1 cellular context compared by ENCODE assay signal in the genomic region with DNA sequence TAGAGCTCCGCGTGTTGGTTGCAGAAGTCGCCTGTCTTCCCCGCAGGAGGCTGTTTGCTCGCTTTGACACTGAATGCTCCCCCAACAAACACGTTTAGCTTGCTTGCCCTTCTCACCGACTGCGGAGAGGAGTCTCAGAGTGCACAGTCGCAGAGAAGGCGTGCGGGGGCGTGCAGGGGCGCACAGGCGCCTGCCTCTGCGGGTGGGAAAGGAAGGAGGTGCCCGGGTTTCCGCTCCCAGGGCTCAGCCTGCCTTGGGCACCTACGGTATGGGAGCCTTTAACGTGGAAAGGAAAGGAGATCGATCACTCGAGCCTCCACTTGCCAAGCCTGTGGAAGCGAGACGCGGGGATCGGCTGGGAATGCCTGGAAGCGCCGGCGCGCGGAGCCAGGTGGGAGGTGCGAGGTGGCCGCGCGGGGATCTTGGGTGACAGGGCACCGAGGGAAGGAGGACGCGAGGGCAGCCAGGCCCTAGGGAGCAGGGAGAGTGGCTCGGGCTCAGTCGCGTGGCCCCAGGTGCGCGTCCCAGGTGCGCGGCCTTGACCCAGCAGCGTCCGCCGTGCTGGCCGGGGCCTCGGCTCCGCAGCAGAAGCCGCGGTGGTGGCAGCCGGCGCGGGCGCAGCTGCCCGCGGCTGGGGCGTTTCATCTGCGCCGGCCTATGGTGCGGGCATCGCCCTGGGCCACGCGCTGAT.
TF ChIP-seq lines count a peak whose summit lies in the region.

Gene FAN1, plus strand, starts transcription at position 419 of the 691 bp plus-strand sequence. CDS start 749 bp downstream, outside the sequence.

TF ChIP-seq in HepG2, 621 proteins besides CTCF, POLR2A, EP300 and RAD21 (continued from another document and continues in another):
- TF ChIP-seq ZNF224 (CRISPR knock-in tag; IDR thresholded peaks at IDR 0.05), result 0 out of 2 replicates have a peak, but pooled peaks have one; percentile 24
- no peak for TF ChIP-seq CEBPG (CRISPR knock-in tag; IDR thresholded peaks at IDR 0.05)
- peak; percentile 62; the same call in 1 of the 2 replicates for TF ChIP-seq RARG (CRISPR knock-in tag; IDR thresholded peaks at IDR 0.05; ENCODE audit: low read depth)
- TF ChIP-seq MYNN (CRISPR knock-in tag; IDR thresholded peaks at IDR 0.05; ENCODE audit: low read depth), result peak; percentile 91
- TF ChIP-seq, protein P1, sequence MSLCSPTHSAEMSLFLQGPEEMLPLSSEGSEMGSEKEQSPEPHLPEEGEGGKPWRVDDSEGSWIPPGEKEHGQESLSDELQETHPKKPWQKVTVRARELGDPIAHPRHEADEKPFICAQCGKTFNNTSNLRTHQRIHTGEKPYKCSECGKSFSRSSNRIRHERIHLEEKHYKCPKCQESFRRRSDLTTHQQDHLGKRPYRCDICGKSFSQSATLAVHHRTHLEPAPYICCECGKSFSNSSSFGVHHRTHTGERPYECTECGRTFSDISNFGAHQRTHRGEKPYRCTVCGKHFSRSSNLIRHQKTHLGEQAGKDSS (CRISPR knock-in tag; IDR thresholded peaks at IDR 0.05; ENCODE audit: borderline replicate concordance, low read depth), result peak; percentile 93
- peak; percentile 86; the same call in 1 of the 2 replicates for TF ChIP-seq ZNF205 (CRISPR knock-in tag; IDR thresholded peaks at IDR 0.05)
- peak; percentile 91 for TF ChIP-seq GMEB1 (CRISPR knock-in tag; IDR thresholded peaks at IDR 0.05; ENCODE audit: borderline replicate concordance)
- TF ChIP-seq ZFX (CRISPR knock-in tag; IDR thresholded peaks at IDR 0.05; ENCODE audit: low read depth), result peak; percentile 97
- TF ChIP-seq SMARCC2 (IDR thresholded peaks at IDR 0.05), result no peak
- TF ChIP-seq ZNF577 (CRISPR knock-in tag; IDR thresholded peaks at IDR 0.05; ENCODE audit: borderline replicate concordance, low read depth), result 0 out of 2 replicates have a peak, but pooled peaks have one; percentile 61
- TF ChIP-seq NR3C1 (CRISPR knock-in tag; IDR thresholded peaks at IDR 0.05), result no peak
- TF ChIP-seq SP2 (CRISPR knock-in tag; IDR thresholded peaks at IDR 0.05), result peak; percentile 52; the same call in 1 of the 2 replicates
- no peak for TF ChIP-seq ZNF282 (IDR thresholded peaks at IDR 0.05; ENCODE audit: partially characterized antibody)
- TF ChIP-seq HOXD1 (CRISPR knock-in tag; IDR thresholded peaks at IDR 0.05), result peak; percentile 86
- TF ChIP-seq HES4 (CRISPR knock-in tag; IDR thresholded peaks at IDR 0.05; ENCODE audit: borderline replicate concordance), result peak; percentile 86
- peak; percentile 81 for TF ChIP-seq HNRNPLL (IDR thresholded peaks at IDR 0.05; ENCODE audit: low read depth, low read length, poor library complexity, severe bottlenecking)
- TF ChIP-seq PHF5A (CRISPR knock-in tag; IDR thresholded peaks at IDR 0.05; ENCODE audit: low read depth, unreplicated experiment), result peak; percentile 69
- TF ChIP-seq ZNF629 (CRISPR knock-in tag; conservative IDR thresholded peaks at IDR 0.05), result peak; percentile 35; the same call in 1 of the 2 replicates
- no peak for TF ChIP-seq ZNF652 (CRISPR knock-in tag; IDR thresholded peaks at IDR 0.05; ENCODE audit: borderline replicate concordance, low read depth)
- peak; percentile 95 for TF ChIP-seq TFDP2 (CRISPR knock-in tag; IDR thresholded peaks at IDR 0.05)
- TF ChIP-seq KDM4B (CRISPR knock-in tag; IDR thresholded peaks at IDR 0.05), result peak; percentile 65; the same call in 1 of the 2 replicates
- TF ChIP-seq, protein P2, sequence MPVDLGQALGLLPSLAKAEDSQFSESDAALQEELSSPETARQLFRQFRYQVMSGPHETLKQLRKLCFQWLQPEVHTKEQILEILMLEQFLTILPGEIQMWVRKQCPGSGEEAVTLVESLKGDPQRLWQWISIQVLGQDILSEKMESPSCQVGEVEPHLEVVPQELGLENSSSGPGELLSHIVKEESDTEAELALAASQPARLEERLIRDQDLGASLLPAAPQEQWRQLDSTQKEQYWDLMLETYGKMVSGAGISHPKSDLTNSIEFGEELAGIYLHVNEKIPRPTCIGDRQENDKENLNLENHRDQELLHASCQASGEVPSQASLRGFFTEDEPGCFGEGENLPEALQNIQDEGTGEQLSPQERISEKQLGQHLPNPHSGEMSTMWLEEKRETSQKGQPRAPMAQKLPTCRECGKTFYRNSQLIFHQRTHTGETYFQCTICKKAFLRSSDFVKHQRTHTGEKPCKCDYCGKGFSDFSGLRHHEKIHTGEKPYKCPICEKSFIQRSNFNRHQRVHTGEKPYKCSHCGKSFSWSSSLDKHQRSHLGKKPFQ (CRISPR knock-in tag; IDR thresholded peaks at IDR 0.05; ENCODE audit: insufficient replicate concordance), result peak; percentile 79
- peak; percentile 73; the same call in 1 of the 2 replicates for TF ChIP-seq DR1 (CRISPR knock-in tag; IDR thresholded peaks at IDR 0.05)
- TF ChIP-seq NR2F1 (CRISPR knock-in tag; IDR thresholded peaks at IDR 0.05), result peak; percentile 20 to 54; a peak in 2 of 4 replicates
- peak; percentile 81 for TF ChIP-seq ZNF263 (CRISPR knock-in tag; IDR thresholded peaks at IDR 0.05)
- TF ChIP-seq ZFP41 (CRISPR knock-in tag; IDR thresholded peaks at IDR 0.05; ENCODE audit: borderline replicate concordance), result peak; percentile 76; the same call in 1 of the 2 replicates
- TF ChIP-seq, protein P3, sequence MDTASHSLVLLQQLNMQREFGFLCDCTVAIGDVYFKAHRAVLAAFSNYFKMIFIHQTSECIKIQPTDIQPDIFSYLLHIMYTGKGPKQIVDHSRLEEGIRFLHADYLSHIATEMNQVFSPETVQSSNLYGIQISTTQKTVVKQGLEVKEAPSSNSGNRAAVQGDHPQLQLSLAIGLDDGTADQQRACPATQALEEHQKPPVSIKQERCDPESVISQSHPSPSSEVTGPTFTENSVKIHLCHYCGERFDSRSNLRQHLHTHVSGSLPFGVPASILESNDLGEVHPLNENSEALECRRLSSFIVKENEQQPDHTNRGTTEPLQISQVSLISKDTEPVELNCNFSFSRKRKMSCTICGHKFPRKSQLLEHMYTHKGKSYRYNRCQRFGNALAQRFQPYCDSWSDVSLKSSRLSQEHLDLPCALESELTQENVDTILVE (CRISPR knock-in tag; IDR thresholded peaks at IDR 0.05), result peak; percentile 88; the same call in 1 of the 2 replicates
- TF ChIP-seq PRDM4 (CRISPR knock-in tag; IDR thresholded peaks at IDR 0.05; ENCODE audit: borderline replicate concordance), result no peak
- TF ChIP-seq ZNF484 (CRISPR knock-in tag; IDR thresholded peaks at IDR 0.05; ENCODE audit: borderline replicate concordance, low read depth), result 0 out of 2 replicates have a peak, but pooled peaks have one; percentile 52
- TF ChIP-seq ZNF615 (CRISPR knock-in tag; IDR thresholded peaks at IDR 0.05; ENCODE audit: borderline replicate concordance), result no peak
- TF ChIP-seq GABPB1 (CRISPR knock-in tag; IDR thresholded peaks at IDR 0.05), result peak; percentile 89
- no peak for TF ChIP-seq CBX1 (IDR thresholded peaks at IDR 0.05; ENCODE audit: low read depth)
- peak; percentile 94 for TF ChIP-seq MYPOP (CRISPR knock-in tag; IDR thresholded peaks at IDR 0.05)
- TF ChIP-seq SIX1 (CRISPR knock-in tag; IDR thresholded peaks at IDR 0.05; ENCODE audit: borderline replicate concordance), result peak; percentile 9; the same call in 1 of the 2 replicates
- TF ChIP-seq ZNF724P (CRISPR knock-in tag; IDR thresholded peaks at IDR 0.05; ENCODE audit: borderline replicate concordance), result peak; percentile 98
- peak; percentile 74; the same call in 1 of the 2 replicates for TF ChIP-seq ZNF768 (CRISPR knock-in tag; IDR thresholded peaks at IDR 0.05)
- TF ChIP-seq MXD4 (CRISPR knock-in tag; IDR thresholded peaks at IDR 0.05), result peak; percentile 89
- peak; percentile 75; the same call in 1 of the 2 replicates for TF ChIP-seq NR2C2 (CRISPR knock-in tag; IDR thresholded peaks at IDR 0.05; ENCODE audit: borderline replicate concordance)
- peak; percentile 92; the same call in 1 of the 2 replicates for TF ChIP-seq CC2D1A (CRISPR knock-in tag; IDR thresholded peaks at IDR 0.05)
- TF ChIP-seq MIER2 (CRISPR knock-in tag; IDR thresholded peaks at IDR 0.05), result 0 out of 2 replicates have a peak, but pooled peaks have one; percentile 39
- peak; percentile 82; the same call in 1 of the 2 replicates for TF ChIP-seq ZNF552 (CRISPR knock-in tag; IDR thresholded peaks at IDR 0.05; ENCODE audit: borderline replicate concordance)
- TF ChIP-seq ZMAT3 (CRISPR knock-in tag; conservative IDR thresholded peaks at IDR 0.05), result peak; percentile 97
- 0 out of 2 replicates have a peak, but pooled peaks have one; percentile 28 for TF ChIP-seq ZBTB8A (CRISPR knock-in tag; IDR thresholded peaks at IDR 0.05; ENCODE audit: borderline replicate concordance, low read depth)
- TF ChIP-seq GABPA (IDR thresholded peaks at IDR 0.05; ENCODE audit: low read depth, low read length), result peak; percentile 45; the same call in 1 of the 2 replicates
- peak; percentile 81 for TF ChIP-seq GABPA (CRISPR knock-in tag; IDR thresholded peaks at IDR 0.05; ENCODE audit: low read depth)
- no peak for TF ChIP-seq PCBP2 (optimal IDR thresholded peaks at IDR 0.05; ENCODE audit: low read depth, low read length, poor library complexity, severe bottlenecking)
- peak; percentile 91 for TF ChIP-seq MXD3 (CRISPR knock-in tag; IDR thresholded peaks at IDR 0.05)
- no peak for TF ChIP-seq BRF2 (CRISPR knock-in tag; IDR thresholded peaks at IDR 0.05)
- peak; percentile 71; the same call in 1 of the 2 replicates for TF ChIP-seq SMAD1 (CRISPR knock-in tag; IDR thresholded peaks at IDR 0.05; ENCODE audit: borderline replicate concordance, low read depth)
- no peak for TF ChIP-seq ZNF296 (CRISPR knock-in tag; conservative IDR thresholded peaks at IDR 0.05)
- peak; percentile 97 for TF ChIP-seq KDM2A (CRISPR knock-in tag; IDR thresholded peaks at IDR 0.05; ENCODE audit: borderline replicate concordance, low read depth)
- TF ChIP-seq, protein P4, sequence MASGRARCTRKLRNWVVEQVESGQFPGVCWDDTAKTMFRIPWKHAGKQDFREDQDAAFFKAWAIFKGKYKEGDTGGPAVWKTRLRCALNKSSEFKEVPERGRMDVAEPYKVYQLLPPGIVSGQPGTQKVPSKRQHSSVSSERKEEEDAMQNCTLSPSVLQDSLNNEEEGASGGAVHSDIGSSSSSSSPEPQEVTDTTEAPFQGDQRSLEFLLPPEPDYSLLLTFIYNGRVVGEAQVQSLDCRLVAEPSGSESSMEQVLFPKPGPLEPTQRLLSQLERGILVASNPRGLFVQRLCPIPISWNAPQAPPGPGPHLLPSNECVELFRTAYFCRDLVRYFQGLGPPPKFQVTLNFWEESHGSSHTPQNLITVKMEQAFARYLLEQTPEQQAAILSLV (CRISPR knock-in tag; IDR thresholded peaks at IDR 0.05; ENCODE audit: borderline replicate concordance), result peak; percentile 79
- no peak for TF ChIP-seq RORA (CRISPR knock-in tag; IDR thresholded peaks at IDR 0.05)
